Comparison of ENCODE assay signal across 1 cellular context in the genomic region with DNA sequence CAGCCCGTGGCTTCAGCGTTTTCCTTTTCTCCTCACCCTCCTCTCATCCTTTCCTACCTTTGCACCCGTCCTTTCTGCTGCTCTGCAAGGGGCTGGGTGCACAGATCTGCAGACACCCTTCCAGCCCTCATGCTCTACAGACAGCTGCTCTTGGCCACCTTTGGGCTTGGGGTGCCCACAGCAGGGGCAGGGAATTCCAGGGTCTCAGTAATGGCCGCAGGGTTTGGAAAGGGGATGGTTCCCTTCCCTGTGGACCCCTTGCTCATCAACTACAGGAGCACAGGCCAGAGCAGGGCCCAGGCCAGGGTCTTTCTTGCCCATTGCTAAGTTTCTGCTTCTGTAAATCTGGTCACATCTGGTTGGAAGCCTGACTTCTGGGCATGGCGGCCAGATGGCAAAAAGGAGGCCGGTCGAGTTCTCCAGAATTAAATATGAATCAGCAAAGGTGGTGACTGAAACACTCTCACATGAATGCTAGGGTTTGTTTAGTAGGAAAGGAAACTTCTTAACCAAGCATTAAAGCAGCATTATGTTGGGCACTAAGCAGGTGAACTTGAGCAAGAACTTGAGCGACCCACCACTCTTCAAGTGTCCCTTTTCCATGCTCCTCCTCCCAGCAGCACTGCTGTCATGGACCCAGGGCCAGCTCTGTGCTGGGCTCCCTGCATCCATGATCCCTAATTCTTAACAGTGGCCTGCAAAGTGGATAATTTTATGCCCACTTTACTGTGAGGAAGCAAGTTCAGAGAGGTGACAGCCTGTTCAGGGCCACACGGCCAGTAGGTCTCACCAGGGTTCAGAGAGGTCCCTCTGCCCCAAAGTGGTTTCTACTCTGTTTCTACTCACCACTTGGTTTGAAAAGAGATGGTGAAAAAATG.
TF ChIP-seq lines count a peak whose summit lies in the region.

No MANE protein-coding gene starts in this region.

TF ChIP-seq in GM23338, 12 proteins besides CTCF, POLR2A, EP300 and RAD21 (continued from another document):
- TF ChIP-seq, protein P1, sequence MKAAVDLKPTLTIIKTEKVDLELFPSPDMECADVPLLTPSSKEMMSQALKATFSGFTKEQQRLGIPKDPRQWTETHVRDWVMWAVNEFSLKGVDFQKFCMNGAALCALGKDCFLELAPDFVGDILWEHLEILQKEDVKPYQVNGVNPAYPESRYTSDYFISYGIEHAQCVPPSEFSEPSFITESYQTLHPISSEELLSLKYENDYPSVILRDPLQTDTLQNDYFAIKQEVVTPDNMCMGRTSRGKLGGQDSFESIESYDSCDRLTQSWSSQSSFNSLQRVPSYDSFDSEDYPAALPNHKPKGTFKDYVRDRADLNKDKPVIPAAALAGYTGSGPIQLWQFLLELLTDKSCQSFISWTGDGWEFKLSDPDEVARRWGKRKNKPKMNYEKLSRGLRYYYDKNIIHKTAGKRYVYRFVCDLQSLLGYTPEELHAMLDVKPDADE (IDR thresholded peaks at IDR 0.05) = no peak
- TF ChIP-seq NANOG (IDR thresholded peaks at IDR 0.05; ENCODE audit: borderline replicate concordance) (no peak), STAT1 (IDR thresholded peaks at IDR 0.05; ENCODE audit: unreplicated experiment) (no peak), EZH2phosphoT487 (IDR thresholded peaks at IDR 0.05; ENCODE audit: unreplicated experiment) (no peak), POLR2AphosphoS5 (IDR thresholded peaks at IDR 0.05; ENCODE audit: low read depth) (no peak), REST (IDR thresholded peaks at IDR 0.05; ENCODE audit: unreplicated experiment) (no peak)
